Comparison of ENCODE assay signal across 29 cellular contexts in genomic region chr2:26535663-26536275, GRCh38. TPM values are rescaled to one million over a fixed set of nuclear protein-coding genes. Genes with fewer than 3 reads are reported as not detected.
A peak's percentile ranks its signal among the peaks of the same experiment; 100 is the strongest.
DNase-seq lines count a peak whose midpoint lies in the region; ATAC-seq and TF ChIP-seq lines count a peak whose summit lies in the region.
"Had no signal": no experiment of that assay in that cellular context is flagged by ENCODE, and none has a peak within 500 bp of the region (broad histone marks: within the 10 kb centered on the region; RNA-seq: fewer than 3 reads in every experiment).

No MANE protein-coding gene starts in this region.

- DNase-seq in cardiac septum (ENCODE audit: low spot score), result peak; percentile 66
- DNase-seq in heart right ventricle, result no peak
- DNase-seq in mesenteric fat pad (ENCODE audit: low spot score), result peak; percentile 83
- DNase-seq in sciatic nerve (ENCODE audit: low spot score), result peak; percentile 42
- DNase-seq in aorta, result peak; percentile 32 to 45
- DNase-seq in NCI-H82 treated with DMSO at 0.1 percent for 48 hours (lab: John Stamatoyannopoulos, UW; ENCODE audit: unreplicated experiment), result no peak
- no peak for DNase-seq in HUDEP-2 (lab: John Stamatoyannopoulos, UW; ENCODE audit: unreplicated experiment in 76 of 76)
- no peak for DNase-seq in CD4-positive, alpha-beta memory T cell
- DNase-seq: AML-193, COR-L47, GOT3, Karpas-422, MV-4-11, NCI-H1105, NCI-H146, NCI-H1930, NCI-H446 treated with DMSO at 0.1 percent for 48 hours, NCI-H526, NCI-H82, Right ventricle myocardium superior had no signal

- H3K4me3 ChIP-seq in heart right ventricle (no peak overlapping the region), aorta (ENCODE audit: low read length in 2 of 2) (no peak overlapping the region)
- H3K4me3 ChIP-seq in CD4-positive, alpha-beta memory T cell (ENCODE audit: low read length in 2 of 2), result no peak overlapping the region
- H3K4me3 ChIP-seq: A549; BLaER1 treated with 17β-estradiol and CSF1 and Interleukin-3, amounts not matched to agents 10 nM and 100 nM; PC-9; SJSA1 had no signal

- TF ChIP-seq CTCF in heart right ventricle (IDR thresholded peaks at IDR 0.05), result no peak

- H3K27ac ChIP-seq in heart right ventricle (no peak overlapping the region), aorta (ENCODE audit: low read depth in 1 of 2, low read length in 2 of 2) (no peak overlapping the region)
- no peak overlapping the region for H3K27ac ChIP-seq in CD4-positive, alpha-beta memory T cell (ENCODE audit: low read depth, low read length)
- H3K27ac ChIP-seq: A549; BLaER1 treated with 17β-estradiol and CSF1 and Interleukin-3, amounts not matched to agents 10 nM and 100 nM; HL-60; PC-9; SJSA1 had no signal

- H3K36me3 ChIP-seq in heart right ventricle (no peaks in the 10 kb centered on the region), aorta (ENCODE audit: control insufficient read depth in 1 of 2, insufficient read depth in 2 of 2, low read length in 1 of 2) (no peaks in the 10 kb centered on the region)
- no peaks in the 10 kb centered on the region for H3K36me3 ChIP-seq in CD4-positive, alpha-beta memory T cell (ENCODE audit: insufficient read depth, low read length)
- H3K36me3 ChIP-seq: BLaER1 treated with 17β-estradiol and CSF1 and Interleukin-3, amounts not matched to agents 10 nM and 100 nM; SJSA1 had no signal

- no peaks in the 10 kb centered on the region for H3K9me3 Mint-ChIP-seq in CD4-positive, alpha-beta memory T cell
- H3K9me3 Mint-ChIP-seq: CD4-positive, alpha-beta T cell had no signal

- 81 to 86% methylated on average over 8 of the region's 8 CpGs for WGBS in heart right ventricle, 2 donors
- 80 to 81% methylated on average over 8 of the region's 8 CpGs for WGBS in aorta, 2 donors

- intact Hi-C loops in cardiac septum (cut with DNase I), result no loop called here
- intact Hi-C loops in heart right ventricle (cut with DNase I), result no loop called here
- intact Hi-C loops in sciatic nerve (cut with DNase I), result no loop called here
- intact Hi-C loops in aorta (cut with DNase I), result no loop called here
- intact Hi-C loops in CD4-positive, alpha-beta memory T cell (cut with micrococcal nuclease), result no loop called here

- no peaks in the 10 kb centered on the region for H3K4me1 Mint-ChIP-seq in CD4-positive, alpha-beta memory T cell

- no peak for ATAC-seq in heart right ventricle
- no peak for ATAC-seq in sciatic nerve
- ATAC-seq in aorta (ENCODE audit: low FRiP score), result no peak
- ATAC-seq: A549, HCT116, HepG2 had no signal

- peak overlapping the region in 1 of 7 donors; percentile 6 for H3K27ac Mint-ChIP-seq in CD4-positive, alpha-beta memory T cell
- H3K27ac Mint-ChIP-seq: CD4-positive, alpha-beta T cell had no signal

- H3K27me3 ChIP-seq in heart right ventricle (peaks cover 0 to 17% (median 14%) of the 10 kb centered on the region in 7 donors), aorta (ENCODE audit: control insufficient read depth in 1 of 2, insufficient read depth in 2 of 2, low read length in 1 of 2) (no peaks in the 10 kb centered on the region)
- no peaks in the 10 kb centered on the region for H3K27me3 ChIP-seq in CD4-positive, alpha-beta memory T cell (ENCODE audit: insufficient read depth, low read length)
- H3K27me3 ChIP-seq: BLaER1 treated with 17β-estradiol and CSF1 and Interleukin-3, amounts not matched to agents 10 nM and 100 nM had no signal

- H3K4me3 Mint-ChIP-seq in CD4-positive, alpha-beta memory T cell, result no peak overlapping the region
- H3K4me3 Mint-ChIP-seq: CD4-positive, alpha-beta T cell had no signal

- CTCF ChIA-PET in CD4-positive, alpha-beta memory T cell (lab: Charles Lee; ENCODE audit: partially characterized antibody), result interaction anchor here (1.7 kb wide), 1 partner anchor 42 kb away, joined by 5 read pairs; no protein-coding TSS in a partner anchor

- peaks cover 0 to 11% (median 0%) of the 10 kb centered on the region in 9 donors for H3K4me1 ChIP-seq in heart right ventricle
- H3K4me1 ChIP-seq in aorta (ENCODE audit: control insufficient read depth in 1 of 2, insufficient read depth in 2 of 2, low read length in 2 of 2), result no peaks in the 10 kb centered on the region
- no peaks in the 10 kb centered on the region for H3K4me1 ChIP-seq in CD4-positive, alpha-beta memory T cell (ENCODE audit: insufficient read depth, low read length)
- H3K4me1 ChIP-seq: A549, SJSA1 had no signal

- H3K9me3 ChIP-seq in heart right ventricle (no peaks in the 10 kb centered on the region), aorta (ENCODE audit: control insufficient read depth, low read length) (no peaks in the 10 kb centered on the region)
- no peaks in the 10 kb centered on the region for H3K9me3 ChIP-seq in CD4-positive, alpha-beta memory T cell (ENCODE audit: control insufficient read depth in 1 of 2, low read length in 2 of 2)
- H3K9me3 ChIP-seq: A549; BLaER1 treated with 17β-estradiol and CSF1 and Interleukin-3, amounts not matched to agents 10 nM and 100 nM; SJSA1 had no signal

- POLR2A ChIA-PET in CD4-positive, alpha-beta memory T cell (lab: Charles Lee; ENCODE audit: partially characterized antibody), result no interaction called here

- peaks cover 2 to 3% of the 10 kb centered on the region in 2 donors for H3K27me3 Mint-ChIP-seq in CD4-positive, alpha-beta memory T cell
- H3K27me3 Mint-ChIP-seq: CD4-positive, alpha-beta T cell had no signal

- H3K36me3 Mint-ChIP-seq in CD4-positive, alpha-beta memory T cell, result no peaks in the 10 kb centered on the region

RNA-seq across cellular contexts. Expression of gene OTOF, which starts 57.8 kb away (rescaled TPM):
- total RNA-seq in cardiac septum (not detected), heart right ventricle (under 1 TPM in 3 of 10 donors, not detected in 7; 0.05 to 0.25 (median 0.10) TPM), mesenteric fat pad (0.26 TPM), sciatic nerve (0.13 TPM), aorta (under 1 TPM; 0.06 to 0.24 TPM)
- polyA plus RNA-seq in heart right ventricle (under 1 TPM in 1 of 2 donors, not detected in 1; 0.03 TPM), aorta (not detected)
- under 1 TPM; 0.84 to 0.91 TPM for total RNA-seq in CD4-positive, alpha-beta memory T cell
- under 1 TPM; 0.55 to 0.82 TPM for polyA plus RNA-seq in CD4-positive, alpha-beta memory T cell
- total RNA-seq: PC-9, Right ventricle myocardium superior, RPMI7951, SJSA1 had no signal
- polyA plus RNA-seq: HepG2 had no signal

Comparison
In these comparisons a context has a peak if more than half of its experiments do, and no peak if none do; other contexts are left out.
1. DNase-seq: peak in cardiac septum (single experiment), mesenteric fat pad (single experiment), sciatic nerve (single experiment) and aorta (2 of 2); none in heart right ventricle (0 of 2), NCI-H82 treated with DMSO at 0.1 percent for 48 hours (single experiment), HUDEP-2 (0 of 76) and CD4-positive, alpha-beta memory T cell (0 of 5).